Comparison of ENCODE assay signal across 31 cellular contexts in genomic region chr1:223454959-223455358, GRCh38.
"Had no signal": no experiment of that assay in that cellular context is flagged by ENCODE, and none has a peak within 500 bp of the region (broad histone marks: within the 10 kb centered on the region; RNA-seq: fewer than 3 reads in every experiment).

No MANE protein-coding gene starts in this region.

- H3K9me3 ChIP-seq: MG63 had no signal

- DNase-seq: Karpas-422, Kasumi-1, KG1, MG63, MM.1S, MV-4-11, NCI-H1048, NCI-H1092, NCI-H1105, NCI-H1105 treated with DMSO at 0.1 percent for 48 hours, NCI-H1417 treated with DMSO at 0.1 percent for 48 hours, NCI-H1436, NCI-H1436 treated with DMSO at 0.1 percent for 48 hours, NCI-H146, NCI-H1694, NCI-H1694 treated with DMSO at 0.1 percent for 48 hours, NCI-H187, NCI-H187 treated with DMSO at 0.1 percent for 48 hours, NCI-H1930, NCI-H2029, NCI-H2029 treated with DMSO at 0.1 percent for 48 hours, NCI-H2081, NCI-H2081 treated with DMSO at 0.1 percent for 48 hours, NCI-H2107, NCI-H2171, NCI-H2227 treated with DMSO at 0.1 percent for 48 hours, NCI-H226, NCI-H446, NCI-H446 treated with DMSO at 0.1 percent for 48 hours, NCI-H510A had no signal

- H3K9ac ChIP-seq: KMS-11 had no signal

- H3K27ac ChIP-seq: KMS-11 had no signal

- H3K27me3 ChIP-seq: MG63 had no signal

- H3K4me2 ChIP-seq: KMS-11 had no signal

- H3K4me3 ChIP-seq: MG63 had no signal

- H3K36me3 ChIP-seq: MG63 had no signal
